28 cellular contexts compared by ENCODE assay signal in the genomic region with DNA sequence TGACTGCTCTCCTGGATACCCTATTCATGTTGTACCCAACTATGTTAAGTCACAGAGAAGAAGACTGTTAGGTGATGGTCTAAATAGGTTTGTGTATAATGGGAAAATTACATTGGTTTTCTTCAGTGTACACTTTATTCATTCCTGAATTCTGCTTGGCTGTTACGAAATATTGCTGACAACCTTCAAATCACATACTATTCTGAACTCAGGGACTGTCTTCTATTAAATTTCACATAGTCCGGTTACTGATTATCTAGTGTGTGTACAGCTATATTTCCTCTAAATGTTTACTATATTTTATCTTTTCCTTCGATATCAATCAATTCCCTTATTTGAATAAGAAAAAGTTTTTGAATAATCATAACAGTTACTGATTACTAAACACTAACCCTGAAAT.
DNase-seq lines count a peak whose midpoint lies in the region; ATAC-seq, FAIRE-seq and TF ChIP-seq lines count a peak whose summit lies in the region.
"Had no signal": no experiment of that assay in that cellular context is flagged by ENCODE, and none has a peak within 500 bp of the region (broad histone marks: within the 10 kb centered on the region; RNA-seq: fewer than 3 reads in every experiment).

No MANE protein-coding gene starts in this region.

- dilution Hi-C loops in mammary epithelial cell (cut with HindIII; ENCODE audit: low sequenced_read_pairs): no loop called here

- no peak for TF ChIP-seq POLR2A in breast epithelium (IDR thresholded peaks at IDR 0.05)
- TF ChIP-seq POLR2A in HepG2 (IDR thresholded peaks at IDR 0.05; ENCODE audit: insufficient read depth in 1 of 2, low read depth in 2 of 2, low read length in 2 of 2): no peak

- no peak for DNase-seq in breast epithelium (ENCODE audit: low spot score in 2 of 2)
- no peak for DNase-seq in mammary epithelial cell
- DNase-seq in amniotic epithelial cell (ENCODE audit: low read depth): peak; percentile 15
- no peak for DNase-seq in HepG2 (ENCODE audit: low spot score)
- no peak for DNase-seq in NCI-H526 (lab: John Stamatoyannopoulos, UW)
- no peak for DNase-seq in DMS153 treated with DMSO at 0.1 percent for 48 hours (lab: John Stamatoyannopoulos, UW; ENCODE audit: unreplicated experiment)
- DNase-seq: CD4-positive, CD25-positive, alpha-beta regulatory T cell; DMS53; H9; Kasumi-1; MV-4-11; NCI-H1105; NCI-H1436 treated with DMSO at 0.1 percent for 48 hours; NCI-H187 treated with DMSO at 0.1 percent for 48 hours; NCI-H2171 treated with DMSO at 0.1 percent for 48 hours; NCI-H446 treated with DMSO at 0.1 percent for 48 hours; NCI-H526 treated with DMSO at 0.1 percent for 48 hours; Right ventricle myocardium superior; RPMI8226 had no signal

- no TSS peak for BruUV-seq in mammary epithelial cell (replicated peaks; lab: Mats Ljungman, UMichigan)
- no TSS peak for BruUV-seq in HepG2 (replicated peaks; lab: Mats Ljungman, UMichigan)

- WGBS in mammary epithelial cell (ENCODE audit: low coverage, missing lambda C conversion rate): 92% methylated on average over 3 of the region's 3 CpGs
- WGBS in HepG2 (ENCODE audit: low lambda C conversion rate): 2% methylated on average over 3 of the region's 3 CpGs

- CTCF ChIA-PET in mammary epithelial cell (lab: Charles Lee; ENCODE audit: low non-redundant PET) (no interaction called here), HepG2 (lab: Yijun Ruan, JAX; ENCODE audit: low intra/inter-chr PET ratio, low total read pairs) (no interaction called here)

- POLR2A ChIA-PET in HepG2 (lab: Yijun Ruan, JAX): no interaction called here

- TF ChIP-seq CTCF in breast epithelium (IDR thresholded peaks at IDR 0.05): no peak
- no peak for TF ChIP-seq CTCF in mammary epithelial cell (conservative IDR thresholded peaks at IDR 0.05 in 1 of 2, IDR thresholded peaks at IDR 0.05 in 1 of 2; ENCODE audit: extremely low read depth in 1 of 2, insufficient read depth in 1 of 2, low read depth in 1 of 2, low read length in 2 of 2)
- TF ChIP-seq CTCF in HepG2 (CRISPR knock-in tag; IDR thresholded peaks at IDR 0.05): no peak

- H3K27ac ChIP-seq in breast epithelium (peak overlapping the region; percentile 33 to 91), mammary epithelial cell (ENCODE audit: insufficient read depth, low read depth, low read length) (no peak overlapping the region), HepG2 (ENCODE audit: extremely low read length, insufficient read depth, low read length) (no peak overlapping the region)
- H3K27ac ChIP-seq: BLaER1, HL-60, SJSA1 had no signal

- no peak for TF ChIP-seq RAD21 in HepG2 (CRISPR knock-in tag; IDR thresholded peaks at IDR 0.05)

- no peaks in the 10 kb centered on the region for H3K79me2 ChIP-seq in mammary epithelial cell (ENCODE audit: insufficient read depth, low read length)
- no peaks in the 10 kb centered on the region for H3K79me2 ChIP-seq in HepG2 (ENCODE audit: insufficient read depth, low read length)

- no peak overlapping the region for H3K4me2 ChIP-seq in mammary epithelial cell (ENCODE audit: insufficient read depth, low read depth, low read length)
- H3K4me2 ChIP-seq in HepG2 (ENCODE audit: low read depth, low read length): no peak overlapping the region
- H3K4me2 ChIP-seq: BLaER1, GM23338 had no signal

- TF ChIP-seq EP300 in HepG2 (IDR thresholded peaks at IDR 0.05; ENCODE audit: low read depth in 2 of 2, low read length in 2 of 2): no peak
- TF ChIP-seq EP300 in HepG2 (CRISPR knock-in tag; IDR thresholded peaks at IDR 0.05; ENCODE audit: borderline replicate concordance): no peak

- H4K20me1 ChIP-seq in mammary epithelial cell (ENCODE audit: insufficient read depth, low read length) (no peaks in the 10 kb centered on the region), HepG2 (ENCODE audit: insufficient read depth, low read length) (no peaks in the 10 kb centered on the region)
- H4K20me1 ChIP-seq: BLaER1 had no signal

- H3K36me3 ChIP-seq in breast epithelium (no peaks in the 10 kb centered on the region), mammary epithelial cell (ENCODE audit: insufficient read depth, low read length) (no peaks in the 10 kb centered on the region), HepG2 (replicated peaks in 1 of 2; ENCODE audit: control insufficient read depth in 1 of 2, insufficient read depth in 2 of 2, low read length in 2 of 2) (no peaks in the 10 kb centered on the region)
- H3K36me3 ChIP-seq: BLaER1, SJSA1 had no signal

- H3K9me3 ChIP-seq in breast epithelium (no peaks in the 10 kb centered on the region), mammary epithelial cell (replicated peaks; ENCODE audit: insufficient read depth, low read length) (no peaks in the 10 kb centered on the region), HepG2 (ENCODE audit: low read length) (peaks cover 45% of the 10 kb centered on the region; the same call in 1 of the 2 replicates)
- H3K9me3 ChIP-seq: BLaER1, SJSA1 had no signal

- H3K9ac ChIP-seq in mammary epithelial cell (ENCODE audit: insufficient read depth, low read length): no peak overlapping the region
- H3K9ac ChIP-seq in HepG2 (ENCODE audit: insufficient read depth, low read depth, low read length): no peak overlapping the region
- H3K9ac ChIP-seq: BLaER1 had no signal

- no peak for FAIRE-seq in HepG2 (lab: Jason Lieb, UNC)
- FAIRE-seq: D721Med, GM12878, K562 had no signal

- H2AFZ ChIP-seq in mammary epithelial cell (ENCODE audit: low read depth, low read length) (no peak overlapping the region), HepG2 (ENCODE audit: low read length) (no peak overlapping the region)
- H2AFZ ChIP-seq: GM23338 had no signal

- H3K4me1 ChIP-seq in breast epithelium (peaks cover 0 to 4% of the 10 kb centered on the region in 2 donors), mammary epithelial cell (ENCODE audit: insufficient read depth, low read length) (peaks cover 17% of the 10 kb centered on the region), HepG2 (ENCODE audit: insufficient read depth, low read length) (no peaks in the 10 kb centered on the region)
- H3K4me1 ChIP-seq: BLaER1 had no signal

- no peaks in the 10 kb centered on the region for H3K27me3 ChIP-seq in breast epithelium
- H3K27me3 ChIP-seq in mammary epithelial cell (ENCODE audit: insufficient read depth, low read length): no peaks in the 10 kb centered on the region
- no peaks in the 10 kb centered on the region for H3K27me3 ChIP-seq in HepG2 (ENCODE audit: control insufficient read depth in 1 of 2, insufficient read depth in 2 of 2, low read length in 2 of 2)
- H3K27me3 ChIP-seq: BLaER1, SJSA1 had no signal

- ATAC-seq in HepG2 (no peak), HG03135 (IDR thresholded peaks at IDR 0.05; ENCODE audit: unreplicated experiment) (no peak), HG03521 (IDR thresholded peaks at IDR 0.05; ENCODE audit: unreplicated experiment) (no peak)
- ATAC-seq: GM12878, GM23338, K562 had no signal

- in situ Hi-C loops in mammary epithelial cell (cut with MboI; ENCODE audit: low sequenced_read_pairs in 2 of 2): no loop called here
- in situ Hi-C loops in HepG2 (cut with HindIII; ENCODE audit: extremely low pct_ligation_motif_present, low pct_unique_long_range_greater_than_20kb): no loop called here

- intact Hi-C loops in breast epithelium (cut with DNase I; ENCODE audit: low total_unique reads): no loop called here
- intact Hi-C loops in mammary epithelial cell (cut with micrococcal nuclease): loop anchor here (5.0 kb wide), 1 partner anchor 458 kb away; no protein-coding TSS in a partner anchor
- intact Hi-C loops in HepG2 (cut with micrococcal nuclease; ENCODE audit: unreplicated experiment): no loop called here

- H3K4me3 ChIP-seq in breast epithelium: no peak overlapping the region
- H3K4me3 ChIP-seq in mammary epithelial cell (replicated peaks in 1 of 3; ENCODE audit: insufficient read depth in 1 of 3, low read depth in 2 of 3, low read length in 3 of 3): no peak overlapping the region
- no peak overlapping the region for H3K4me3 ChIP-seq in HepG2 (replicated peaks in 1 of 3; ENCODE audit: insufficient read depth in 1 of 3, low read depth in 2 of 3, low read length in 3 of 3)
- H3K4me3 ChIP-seq: BLaER1, GM12878, GM23338, K562, SJSA1 had no signal

TF ChIP-seq in HepG2, 621 proteins besides CTCF, POLR2A, EP300 and RAD21:
- TF ChIP-seq MAFF (IDR thresholded peaks at IDR 0.05; ENCODE audit: low read depth, low read length) (peak; percentile 34; the same call in 1 of the 2 replicates), EED (CRISPR knock-in tag; IDR thresholded peaks at IDR 0.05) (no peak), ZNF432 (CRISPR knock-in tag; IDR thresholded peaks at IDR 0.05; ENCODE audit: borderline replicate concordance) (no peak), ZNF556 (CRISPR knock-in tag; IDR thresholded peaks at IDR 0.05; ENCODE audit: borderline replicate concordance) (no peak), NAIF1 (CRISPR knock-in tag; IDR thresholded peaks at IDR 0.05; ENCODE audit: borderline replicate concordance) (no peak), MAFK (conservative IDR thresholded peaks at IDR 0.05 in 1 of 2, IDR thresholded peaks at IDR 0.05 in 1 of 2; ENCODE audit: low read length in 2 of 2) (peak in 1 of 2 experiments; percentile 47; a peak in 2 of 4 replicates), POLR2AphosphoS5 (IDR thresholded peaks at IDR 0.05; ENCODE audit: low read depth, low read length) (no peak), ZZZ3 (CRISPR knock-in tag; IDR thresholded peaks at IDR 0.05; ENCODE audit: borderline replicate concordance) (no peak), ZNF367 (CRISPR knock-in tag; IDR thresholded peaks at IDR 0.05; ENCODE audit: borderline replicate concordance) (no peak)

Comparison
In these comparisons a context has a peak if more than half of its experiments do, and no peak if none do; other contexts are left out.
1. H3K27ac ChIP-seq: peak in breast epithelium (2 of 2); none in mammary epithelial cell (single experiment) and HepG2 (single experiment).